ENCODE assay signal across 16 cellular contexts in genomic region chr19:30105723-30106122, GRCh38.
A peak's percentile ranks its signal among the peaks of the same experiment; 100 is the strongest.
DNase-seq lines count a peak whose midpoint lies in the region; ATAC-seq and TF ChIP-seq lines count a peak whose summit lies in the region.
"Had no signal": no experiment of that assay in that cellular context is flagged by ENCODE, and none has a peak within 500 bp of the region (broad histone marks: within the 10 kb centered on the region; RNA-seq: fewer than 3 reads in every experiment).

No MANE protein-coding gene starts in this region.

- intact Hi-C loops in adrenal gland (cut with DNase I) = no loop called here

- H3K27me3 ChIP-seq in adrenal gland = no peaks in the 10 kb centered on the region

- no peaks in the 10 kb centered on the region for H3K9me3 ChIP-seq in adrenal gland (replicated peaks in 1 of 3)
- H3K9me3 ChIP-seq: Caco-2 had no signal

- ATAC-seq in GM19463 (IDR thresholded peaks at IDR 0.05; ENCODE audit: unreplicated experiment) (peak; percentile 82), HG02798 (IDR thresholded peaks at IDR 0.05; ENCODE audit: poor library complexity, unreplicated experiment) (peak; percentile 79), HG03565 (IDR thresholded peaks at IDR 0.05; ENCODE audit: unreplicated experiment) (peak; percentile 65), left lobe of liver (no peak), GM19452 (IDR thresholded peaks at IDR 0.05; ENCODE audit: unreplicated experiment) (no peak)
- ATAC-seq: T-cell had no signal

- no peak for TF ChIP-seq CTCF in GM12865 (IDR thresholded peaks at IDR 0.05; ENCODE audit: insufficient read depth, low read depth, low read length, missing control alignments)
- TF ChIP-seq CTCF in adrenal gland (IDR thresholded peaks at IDR 0.05) = no peak

- 86 to 93% (median 88%) methylated on average over 4 to 6 of the region's 6 CpGs for WGBS in adrenal gland, 4 donors

- no peaks in the 10 kb centered on the region for H3K4me1 ChIP-seq in adrenal gland (replicated peaks in 1 of 2)
- H3K4me1 ChIP-seq: Caco-2 had no signal

- no peak overlapping the region for H3K4me3 ChIP-seq in GM12865 (ENCODE audit: low read depth, low read length)
- H3K4me3 ChIP-seq in adrenal gland = no peak overlapping the region
- H3K4me3 ChIP-seq: SK-N-MC had no signal

- TF ChIP-seq POLR2A in adrenal gland (IDR thresholded peaks at IDR 0.05) = no peak

- H3K36me3 ChIP-seq in adrenal gland (replicated peaks in 1 of 2) = no peaks in the 10 kb centered on the region

- DNase-seq in GM12865 (ENCODE audit: low read depth) (peak; percentile 34), left lobe of liver (ENCODE audit: low spot score) (no peak), adrenal gland (no peak), putamen (ENCODE audit: low spot score) (no peak)
- DNase-seq: Caco-2, Kasumi-1, NCI-H1417, NCI-H2029, NCI-H2171 treated with DMSO at 0.1 percent for 48 hours, NCI-H774, T-cell had no signal

- no peak overlapping the region for H3K27ac ChIP-seq in adrenal gland
- H3K27ac ChIP-seq: SK-N-MC had no signal

Comparison
In these comparisons a context has a peak if more than half of its experiments do, and no peak if none do; other contexts are left out.
1. ATAC-seq: peak in GM19463 (single experiment), HG02798 (single experiment) and HG03565 (single experiment); none in left lobe of liver (single experiment) and GM19452 (single experiment).